In genomic region chr3:81041331-81041730, GRCh38 we compare ENCODE assay signal across 29 cellular contexts.
"Had no signal": no experiment of that assay in that cellular context is flagged by ENCODE, and none has a peak within 500 bp of the region (broad histone marks: within the 10 kb centered on the region; RNA-seq: fewer than 3 reads in every experiment).

No MANE protein-coding gene starts in this region.

- H3K4me3 ChIP-seq: cardiac muscle cell, heart right ventricle, psoas muscle, right atrium auricular region, smooth muscle cell, stomach, thyroid gland, upper lobe of left lung, vagina had no signal

- H3K9me3 ChIP-seq: psoas muscle, thyroid gland, upper lobe of left lung, vagina had no signal

- H3K36me3 ChIP-seq: cardiac muscle cell, heart right ventricle, right atrium auricular region, stomach, thyroid gland, upper lobe of left lung, vagina had no signal

- H3K27me3 ChIP-seq: cardiac muscle cell, heart right ventricle, right atrium auricular region, stomach, thyroid gland, upper lobe of left lung, vagina had no signal

- DNase-seq: activated CD4-positive, alpha-beta T cell treated with anti-CD3 and anti-CD28 coated beads for 4 hours; activated CD4-positive, alpha-beta T cell treated with anti-CD3 and anti-CD28 coated beads, Interleukin-2, amount 50 U/mL, for 4 hours; activated naive CD4-positive, alpha-beta T cell; activated T-cell treated with anti-CD3 and anti-CD28 coated beads for 4 hours; activated T-cell treated with anti-CD3 and anti-CD28 coated beads, Interleukin-2, amount 50 U/mL, for 72 hours; anterior cingulate cortex; cerebellar nuclear complex; cortex of kidney; effector memory CD8-positive, alpha-beta T cell; foreskin fibroblast; heart right ventricle; left ventricle myocardium superior; naive thymus-derived CD8-positive, alpha-beta T cell; occipital lobe; psoas muscle; stimulated activated CD4-positive, alpha-beta T cell treated with anti-CD3 and anti-CD28 coated beads, Interleukin-1b, Interleukin-23, amount 100 ng/mL, for 48 hours; stimulated activated CD4-positive, alpha-beta T cell treated with anti-CD3 and anti-CD28 coated beads, Interleukin-4, amount 100 ng/mL, for 4 hours; stimulated activated CD8-positive, alpha-beta memory T cell treated with anti-CD3 and anti-CD28 coated beads, Interleukin-4, amount 100 ng/mL, for 48 hours; stimulated activated naive B cell treated with anti-CD40 and anti-IgM and Interleukin-4, amounts not matched to agents 10 μg/mL and 1 μg/mL and 100 μg/mL, for 72 hours; stomach; T-helper 9 cell; thyroid gland; upper lobe of left lung had no signal

- H3K4me1 ChIP-seq: heart right ventricle, parathyroid adenoma, psoas muscle, right atrium auricular region, stomach, thyroid gland, upper lobe of left lung, vagina had no signal

- H3K27ac ChIP-seq: cardiac muscle cell, heart right ventricle, parathyroid adenoma, psoas muscle, right atrium auricular region, stomach, thyroid gland, upper lobe of left lung, vagina, VCaP had no signal
